ENCODE assay signal across 25 cellular contexts in the genomic region with DNA sequence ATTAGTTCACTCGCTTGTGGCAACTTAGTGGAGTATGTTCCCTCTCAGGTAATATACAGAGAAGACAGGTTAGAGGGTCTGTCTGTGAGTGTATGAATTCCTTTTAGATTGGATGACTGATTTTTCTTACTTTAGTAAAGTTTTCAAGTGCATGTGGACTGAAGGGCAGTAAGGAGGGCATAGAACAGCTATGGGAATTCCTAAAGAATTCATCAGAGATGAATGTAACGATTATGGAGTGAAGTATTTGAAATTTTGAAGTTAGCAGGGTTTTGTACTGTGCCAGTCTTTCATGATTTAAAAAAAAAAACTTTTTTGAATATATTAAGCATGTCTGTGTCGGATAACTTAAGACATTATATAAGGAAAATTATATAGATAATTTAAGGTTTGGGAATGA. TPM values are rescaled to one million over a fixed set of nuclear protein-coding genes. Genes with fewer than 3 reads are reported as not detected.
DNase-seq lines count a peak whose midpoint lies in the region; ATAC-seq, FAIRE-seq and TF ChIP-seq lines count a peak whose summit lies in the region.
"Had no signal": no experiment of that assay in that cellular context is flagged by ENCODE, and none has a peak within 500 bp of the region (broad histone marks: within the 10 kb centered on the region; RNA-seq: fewer than 3 reads in every experiment).

No MANE protein-coding gene starts in this region.

- FAIRE-seq in astrocyte (lab: Jason Lieb, UNC), result no peak
- FAIRE-seq: GM12891, GM18507, H1 had no signal

- WGBS in GM23248 (ENCODE audit: low coverage in 1 of 2, low lambda C conversion rate in 2 of 2, missing lambda C conversion rate in 2 of 2), 2 experiments, result 88 to 91% methylated on average over 3 of the region's 3 CpGs
- WGBS in IMR-90 (ENCODE audit: extremely low coverage in 2 of 2, insufficient read length in 1 of 2), 2 experiments, result no CpG with 5 or more reads among the region's 3 CpGs
- 91 to 92% methylated on average over 3 of the region's 3 CpGs for WGBS in thyroid gland, 2 donors

- peaks cover 8% of the 10 kb centered on the region; the same call in 1 of the 2 replicates for H3K9me1 ChIP-seq in IMR-90 (ENCODE audit: insufficient read depth, low read length)

- TF ChIP-seq CTCF in IMR-90 (conservative IDR thresholded peaks at IDR 0.05; ENCODE audit: low read depth, low read length) (no peak), astrocyte (IDR thresholded peaks at IDR 0.05; ENCODE audit: insufficient read depth, low read depth, low read length) (no peak), thyroid gland (IDR thresholded peaks at IDR 0.05) (no peak)

- peaks cover 28 to 71% of the 10 kb centered on the region in 2 experiments for H3K79me1 ChIP-seq in IMR-90 (ENCODE audit: low read depth in 1 of 2, low read length in 2 of 2)

- H3K4me3 ChIP-seq in GM23248, result no peak overlapping the region
- no peak overlapping the region for H3K4me3 ChIP-seq in IMR-90 (ENCODE audit: insufficient read depth, low read depth, low read length)
- H3K4me3 ChIP-seq in astrocyte (ENCODE audit: insufficient read depth, low read depth, low read length), result no peak overlapping the region
- no peak overlapping the region for H3K4me3 ChIP-seq in thyroid gland (replicated peaks in 1 of 3)
- H3K4me3 ChIP-seq: A549 had no signal

- H4K5ac ChIP-seq in IMR-90 (ENCODE audit: low read depth, low read length), result no peak overlapping the region

- no peak overlapping the region for H4K91ac ChIP-seq in IMR-90 (ENCODE audit: insufficient read depth, low read depth, low read length)

- peaks cover 16% of the 10 kb centered on the region for H3F3A ChIP-seq in GM23248 (ENCODE audit: insufficient read depth)

- H3K4me2 ChIP-seq in GM23248 (ENCODE audit: unreplicated experiment), result no peak overlapping the region
- H3K4me2 ChIP-seq in IMR-90 (ENCODE audit: low read depth, low read length), result no peak overlapping the region
- no peak overlapping the region for H3K4me2 ChIP-seq in astrocyte (ENCODE audit: low read length)
- H3K4me2 ChIP-seq: A549 had no signal

- H2BK5ac ChIP-seq in IMR-90 (ENCODE audit: low read depth, low read length, poor library complexity, severe bottlenecking), result no peak overlapping the region

- H3K27me3 ChIP-seq in GM23248 (replicated peaks; ENCODE audit: insufficient read depth) (no peaks in the 10 kb centered on the region), IMR-90 (ENCODE audit: control insufficient read depth, insufficient read depth, low read length) (no peaks in the 10 kb centered on the region), astrocyte (ENCODE audit: insufficient read depth, low read length) (no peaks in the 10 kb centered on the region), thyroid gland (no peaks in the 10 kb centered on the region)

- DNase-seq in EH (ENCODE audit: low read depth) (peak; percentile 55), GM23248 (peak; percentile 21), IMR-90 (peak; percentile 11), astrocyte (ENCODE audit: low read depth) (peak; percentile 16), thyroid gland (no peak), posterior cingulate gyrus (no peak)
- no peak for DNase-seq in stimulated activated naive CD8-positive, alpha-beta T cell treated with anti-CD3 and anti-CD28 coated beads, Interleukin-15, Interleukin-2, amounts not matched to agents 100 U/mL and 50 U/mL, for 24 hours
- DNase-seq in stimulated activated CD4-positive, alpha-beta T cell treated with anti-CD3 and anti-CD28 coated beads, Interleukin-2, amount 100 ng/mL, for 24 hours, result no peak
- DNase-seq: 8988T; ACHN; C1 segment of cervical spinal cord; Calu3; CD4-positive, alpha-beta memory T cell; COR-L47; DMS53; DMS79 treated with DMSO at 0.1 percent for 48 hours; GF-D8; H7 had no signal

- H3K9me3 ChIP-seq in GM23248 (ENCODE audit: low read depth), result no peaks in the 10 kb centered on the region
- H3K9me3 ChIP-seq in IMR-90 (ENCODE audit: control insufficient read depth, insufficient read depth, low read length), result no peaks in the 10 kb centered on the region
- H3K9me3 ChIP-seq in astrocyte (ENCODE audit: insufficient read depth, low read depth, low read length), result no peaks in the 10 kb centered on the region
- no peaks in the 10 kb centered on the region for H3K9me3 ChIP-seq in thyroid gland
- H3K9me3 ChIP-seq: A549 had no signal

- no peaks in the 10 kb centered on the region for H3K9me3 Mint-ChIP-seq in astrocyte (ENCODE audit: unreplicated experiment)
- H3K9me3 Mint-ChIP-seq: CD4-positive, alpha-beta memory T cell had no signal

- H4K20me1 ChIP-seq in GM23248 (ENCODE audit: insufficient read depth) (peaks cover 26% of the 10 kb centered on the region; the same call in 1 of the 2 replicates), IMR-90 (ENCODE audit: insufficient read depth, low read length) (peaks cover 64% of the 10 kb centered on the region), astrocyte (ENCODE audit: insufficient read depth, low read length) (peaks cover 93% of the 10 kb centered on the region)

- in situ Hi-C loops in GM23248 (cut with MboI), result no loop called here
- in situ Hi-C loops in IMR-90 (cut with MboI; ENCODE audit: low sequenced_read_pairs), result no loop called here

- no peak overlapping the region for H2BK15ac ChIP-seq in IMR-90 (ENCODE audit: low read depth, low read length)

- no peak overlapping the region for H3K56ac ChIP-seq in IMR-90 (ENCODE audit: extremely low read depth, insufficient read depth, low read length)

- no peak overlapping the region; the same call in 1 of the 2 replicates for H3K14ac ChIP-seq in IMR-90 (replicated peaks; ENCODE audit: low read depth, low read length)

- ATAC-seq in IMR-90 (ENCODE audit: low read depth), result 0 out of 2 replicates have a peak, but pooled peaks have one; percentile 32
- no peak for ATAC-seq in stimulated activated naive CD8-positive, alpha-beta T cell treated with anti-CD3 and anti-CD28 coated beads, Interleukin-15, Interleukin-2, amounts not matched to agents 100 U/mL and 50 U/mL, for 24 hours
- ATAC-seq: A549, HCT116 had no signal

- H3K27me3 Mint-ChIP-seq in astrocyte (ENCODE audit: low read depth, unreplicated experiment), result no peaks in the 10 kb centered on the region
- H3K27me3 Mint-ChIP-seq: CD4-positive, alpha-beta memory T cell had no signal

- no peak overlapping the region for H2AK9ac ChIP-seq in IMR-90 (replicated peaks; ENCODE audit: low read depth, low read length, poor library complexity)

- H3K9ac ChIP-seq in GM23248, result no peak overlapping the region
- no peak overlapping the region for H3K9ac ChIP-seq in IMR-90 (ENCODE audit: low read depth, low read length)
- no peak overlapping the region for H3K9ac ChIP-seq in astrocyte (ENCODE audit: low read length)

- H3K79me2 ChIP-seq in GM23248 (ENCODE audit: insufficient read depth) (peaks cover 100% of the 10 kb centered on the region), astrocyte (ENCODE audit: insufficient read depth, low read length) (peaks cover 97% of the 10 kb centered on the region)

- peaks cover 5% of the 10 kb centered on the region for H3K4me1 Mint-ChIP-seq in astrocyte (ENCODE audit: low read depth, unreplicated experiment)

- no peak overlapping the region for H2BK20ac ChIP-seq in IMR-90 (ENCODE audit: low read depth, low read length)

- no peak overlapping the region for H4K8ac ChIP-seq in IMR-90 (ENCODE audit: low read depth in 2 of 2, low read length in 2 of 2)

- H3K4me3 Mint-ChIP-seq in astrocyte (ENCODE audit: unreplicated experiment), result no peak overlapping the region
- H3K4me3 Mint-ChIP-seq: CD4-positive, alpha-beta memory T cell had no signal

- dilution Hi-C loops in IMR-90 (cut with HindIII; ENCODE audit: low sequenced_read_pairs, unreplicated experiment), result no loop called here

- intact Hi-C loops in IMR-90 (cut with micrococcal nuclease) (no loop called here), thyroid gland (cut with DNase I) (no loop called here), posterior cingulate gyrus (cut with DNase I) (no loop called here)

- no peak overlapping the region for H3K27ac Mint-ChIP-seq in astrocyte (ENCODE audit: unreplicated experiment)

- H3K9me2 ChIP-seq in GM23248 (ENCODE audit: insufficient read depth), result no peaks in the 10 kb centered on the region

- TF ChIP-seq RAD21 in IMR-90 (IDR thresholded peaks at IDR 0.05; ENCODE audit: low read length), result no peak

- POLR2A ChIA-PET in IMR-90 (lab: Charles Lee; ENCODE audit: unreplicated experiment), result no interaction called here

- no peak overlapping the region for H3K23ac ChIP-seq in IMR-90 (ENCODE audit: low read depth, low read length)

- BruUV-seq in IMR-90 (replicated peaks; lab: Mats Ljungman, UMichigan), result no TSS peak

- no peak overlapping the region for H3K4ac ChIP-seq in IMR-90 (ENCODE audit: low read depth, low read length)

- no peak overlapping the region for H3K27ac ChIP-seq in GM23248
- no peak overlapping the region for H3K27ac ChIP-seq in IMR-90 (ENCODE audit: insufficient read depth, low read length)
- no peak overlapping the region for H3K27ac ChIP-seq in astrocyte (ENCODE audit: low read depth, low read length)
- H3K27ac ChIP-seq in thyroid gland, result no peak overlapping the region
- H3K27ac ChIP-seq: A549 had no signal

- H2AK5ac ChIP-seq in IMR-90 (ENCODE audit: low read depth, low read length), result no peak overlapping the region

- H3K4me1 ChIP-seq in GM23248 (ENCODE audit: insufficient read depth), result peaks cover 10% of the 10 kb centered on the region
- H3K4me1 ChIP-seq in IMR-90 (ENCODE audit: control insufficient read depth, insufficient read depth, low read length), result peaks cover 3% of the 10 kb centered on the region
- H3K4me1 ChIP-seq in astrocyte (ENCODE audit: insufficient read depth, low read length), result peaks cover 3% of the 10 kb centered on the region
- H3K4me1 ChIP-seq in thyroid gland, result peaks cover 12 to 19% of the 10 kb centered on the region in 2 donors
- H3K4me1 ChIP-seq: A549 had no signal

- no peak overlapping the region for H2BK120ac ChIP-seq in IMR-90 (ENCODE audit: low read depth, low read length)

- H3K36me3 Mint-ChIP-seq in astrocyte (ENCODE audit: low read depth, unreplicated experiment), result peaks cover 3% of the 10 kb centered on the region

- CTCF ChIA-PET in IMR-90 (lab: Yijun Ruan, JAX), result interaction anchor here (0.6 kb wide), 2 partner anchors 39 to 173 kb away, joined by 3 read pairs; no protein-coding TSS in a partner anchor

- TF ChIP-seq POLR2A in IMR-90 (IDR thresholded peaks at IDR 0.05; ENCODE audit: low read depth, low read length) (no peak), thyroid gland (IDR thresholded peaks at IDR 0.05) (no peak)

- no peak overlapping the region for H3K18ac ChIP-seq in IMR-90 (ENCODE audit: low read depth, low read length)

- H2AFZ ChIP-seq in GM23248, result no peak overlapping the region
- H2AFZ ChIP-seq in IMR-90 (replicated peaks; ENCODE audit: low read length, poor library complexity), result no peak overlapping the region
- H2AFZ ChIP-seq in astrocyte (ENCODE audit: low read depth, low read length), result no peak overlapping the region

- no peaks in the 10 kb centered on the region for H3K36me3 ChIP-seq in GM23248 (ENCODE audit: low read depth)
- peaks cover 5% of the 10 kb centered on the region; the same call in 1 of the 2 replicates for H3K36me3 ChIP-seq in IMR-90 (ENCODE audit: control insufficient read depth, insufficient read depth, low read length)
- H3K36me3 ChIP-seq in astrocyte (ENCODE audit: insufficient read depth, low read length), result no peaks in the 10 kb centered on the region
- no peaks in the 10 kb centered on the region for H3K36me3 ChIP-seq in thyroid gland

RNA-seq across cellular contexts. Expression of a gene that starts 15.5 kb away (rescaled TPM):
- 63.6 and 78.7 TPM in 2 replicates for total RNA-seq in GM23248 (2014; rRNA removed; shearing (Covaris generic))
- polyA plus RNA-seq in GM23248 (2016; fragmentation: Nextera tagmentation; extraction: Ambion mirVana) (44.4 and 54.2 TPM in 2 replicates), IMR-90 (2012; rRNA removed) (31.3 and 41.5 TPM in 2 replicates)
- total RNA-seq in IMR-90 (2012; rRNA removed) (54.7 and 67.2 TPM in 2 replicates), astrocyte (47.4 and 48.8 TPM in 2 replicates), thyroid gland (100 to 1,000 TPM in 2 of 4 donors, 10 to 100 TPM in 2; 76.2 to 165 (median 99.0) TPM)
- polyA plus RNA-seq in IMR-90 (2012; cell fraction: cytosol; rRNA removed), result 6.6 and 8.4 TPM in 2 replicates
- 9.7 and 65.3 TPM in 2 replicates for polyA plus RNA-seq in IMR-90 (2012; cell fraction: nucleus; rRNA removed; ENCODE audit: low replicate concordance)

RNA-seq across cellular contexts. Expression of a gene that starts 47.5 kb away (rescaled TPM):
- not detected in 2 replicates for total RNA-seq in GM23248 (2014; rRNA removed; shearing (Covaris generic))
- polyA plus RNA-seq in GM23248 (2016; fragmentation: Nextera tagmentation; extraction: Ambion mirVana) (not detected in 2 replicates), IMR-90 (2012; rRNA removed) (not detected in 2 replicates)
- total RNA-seq in IMR-90 (2012; rRNA removed) (0.18 TPM in 1 of 2 replicates, not detected in the other), astrocyte (0.39 and 0.43 TPM in 2 replicates), thyroid gland (1 to 10 TPM in 2 of 4 donors, under 1 TPM in 2; 0.50 to 4.4 (median 0.96) TPM)
- polyA plus RNA-seq in IMR-90 (2012; cell fraction: cytosol; rRNA removed), result 0.01 TPM in 1 of 2 replicates, not detected in the other
- 0.28 TPM in 1 of 2 replicates, not detected in the other for polyA plus RNA-seq in IMR-90 (2012; cell fraction: nucleus; rRNA removed; ENCODE audit: low replicate concordance)
- total RNA-seq: CD4-positive, alpha-beta memory T cell; Daoy; H7 had no signal
- polyA plus RNA-seq: BJ; CD4-positive, alpha-beta memory T cell had no signal

Comparison
In these comparisons a context has a peak if more than half of its experiments do, and no peak if none do; other contexts are left out.
1. DNase-seq: peak in EH (single experiment), GM23248 (single experiment), IMR-90 (single experiment) and astrocyte (single experiment); none in stimulated activated naive CD8-positive, alpha-beta T cell treated with anti-CD3 and anti-CD28 coated beads, Interleukin-15, Interleukin-2, amounts not matched to agents 100 U/mL and 50 U/mL, for 24 hours (single experiment), stimulated activated CD4-positive, alpha-beta T cell treated with anti-CD3 and anti-CD28 coated beads, Interleukin-2, amount 100 ng/mL, for 24 hours (0 of 2), thyroid gland (0 of 2) and posterior cingulate gyrus (0 of 10).